In genomic region chr7:2812119-2812487, GRCh38 we compare ENCODE assay signal across 16 cellular contexts. TPM values are rescaled to one million over a fixed set of nuclear protein-coding genes. Genes with fewer than 3 reads are reported as not detected.
DNase-seq lines count a peak whose midpoint lies in the region; ATAC-seq, FAIRE-seq and TF ChIP-seq lines count a peak whose summit lies in the region.
"Had no signal": no experiment of that assay in that cellular context is flagged by ENCODE, and none has a peak within 500 bp of the region (broad histone marks: within the 10 kb centered on the region; RNA-seq: fewer than 3 reads in every experiment).

No MANE protein-coding gene starts in this region.

- H3K4me1 ChIP-seq in kidney (ENCODE audit: control insufficient read depth in 1 of 2, insufficient read depth in 1 of 2, low read depth in 1 of 2, low read length in 2 of 2) (peaks cover 6 to 14% of the 10 kb centered on the region in 2 donors), spleen (peaks cover 11 to 76% (median 34%) of the 10 kb centered on the region in 6 donors)
- H3K4me1 ChIP-seq in effector memory CD4-positive, alpha-beta T cell (ENCODE audit: control insufficient read depth, insufficient read depth, low read length, poor library complexity, severe bottlenecking): no peaks in the 10 kb centered on the region
- H3K4me1 ChIP-seq: BE2C had no signal

- no peaks in the 10 kb centered on the region for H3K9me3 Mint-ChIP-seq in HFFc6
- H3K9me3 Mint-ChIP-seq in activated T-helper 2 cell treated with anti-CD3 and anti-CD28 coated beads, Interferon-gamma antibody, Interleukin-2, Interleukin-4, amounts not matched to agents 10 μg/mL and 5 μg/mL and 100 μg/mL, durations not matched to agents 14 hours and 24 hours and 36 hours: no peaks in the 10 kb centered on the region
- no peaks in the 10 kb centered on the region for H3K9me3 Mint-ChIP-seq in activated naive CD8-positive, alpha-beta T cell treated with anti-CD3 and anti-CD28 coated beads, Interleukin-2, amount 50 U/mL, for 24 hours
- H3K9me3 Mint-ChIP-seq: activated CD4-positive, alpha-beta memory T cell treated with anti-CD3 and anti-CD28 coated beads for 36 hours; immature natural killer cell had no signal

- H3K36me3 Mint-ChIP-seq in HFFc6 (ENCODE audit: low read depth): peaks cover 45% of the 10 kb centered on the region
- peaks cover 5% of the 10 kb centered on the region for H3K36me3 Mint-ChIP-seq in activated T-helper 2 cell treated with anti-CD3 and anti-CD28 coated beads, Interferon-gamma antibody, Interleukin-2, Interleukin-4, amounts not matched to agents 10 μg/mL and 5 μg/mL and 100 μg/mL, durations not matched to agents 14 hours and 24 hours and 36 hours (ENCODE audit: low read depth)
- H3K36me3 Mint-ChIP-seq in activated naive CD8-positive, alpha-beta T cell treated with anti-CD3 and anti-CD28 coated beads, Interleukin-2, amount 50 U/mL, for 24 hours (ENCODE audit: low read depth): no peaks in the 10 kb centered on the region

- H3K4me3 ChIP-seq in coronary artery (peak overlapping the region; percentile 58), kidney (ENCODE audit: low read length in 2 of 2) (no peak overlapping the region), spleen (no peak overlapping the region)
- no peak overlapping the region for H3K4me3 ChIP-seq in effector memory CD4-positive, alpha-beta T cell (ENCODE audit: insufficient read depth, low read depth, low read length, poor library complexity, severe bottlenecking)

- H3K27ac ChIP-seq in coronary artery (peak overlapping the region; percentile 56 to 79), kidney (ENCODE audit: low read depth in 2 of 2, low read length in 2 of 2) (peak overlapping the region; percentile 53 to 54), spleen (peak overlapping the region in 7 of 8 donors; percentile 40 to 65 (median 61))
- H3K27ac ChIP-seq in effector memory CD4-positive, alpha-beta T cell (ENCODE audit: insufficient read depth, low read length, poor library complexity, severe bottlenecking): no peak overlapping the region

- no peaks in the 10 kb centered on the region for H3K27me3 ChIP-seq in spleen (replicated peaks in 1 of 7)
- H3K27me3 ChIP-seq in effector memory CD4-positive, alpha-beta T cell (replicated peaks; ENCODE audit: control insufficient read depth, insufficient read depth, low read length, poor library complexity, severe bottlenecking): no peaks in the 10 kb centered on the region
- H3K27me3 ChIP-seq: BE2C had no signal

- no peak for ATAC-seq in GM19455 (IDR thresholded peaks at IDR 0.05; ENCODE audit: unreplicated experiment)
- ATAC-seq in activated naive CD8-positive, alpha-beta T cell treated with anti-CD3 and anti-CD28 coated beads, Interleukin-2, amount 50 U/mL, for 24 hours: no peak

- no peak for FAIRE-seq in kidney (lab: Jason Lieb, UNC)
- FAIRE-seq: endometrium had no signal

- peak overlapping the region; percentile 29; the same call in 1 of the 2 replicates for H3K27ac Mint-ChIP-seq in HFFc6
- no peak overlapping the region for H3K27ac Mint-ChIP-seq in activated T-helper 2 cell treated with anti-CD3 and anti-CD28 coated beads, Interferon-gamma antibody, Interleukin-2, Interleukin-4, amounts not matched to agents 10 μg/mL and 5 μg/mL and 100 μg/mL, durations not matched to agents 14 hours and 24 hours and 36 hours
- no peak overlapping the region for H3K27ac Mint-ChIP-seq in activated naive CD8-positive, alpha-beta T cell treated with anti-CD3 and anti-CD28 coated beads, Interleukin-2, amount 50 U/mL, for 24 hours
- H3K27ac Mint-ChIP-seq: activated CD4-positive, alpha-beta memory T cell treated with anti-CD3 and anti-CD28 coated beads for 36 hours; activated naive CD8-positive, alpha-beta T cell; immature natural killer cell had no signal

- TF ChIP-seq CTCF in HFFc6 (IDR thresholded peaks at IDR 0.05): no peak
- TF ChIP-seq CTCF in coronary artery (IDR thresholded peaks at IDR 0.05): no peak
- TF ChIP-seq CTCF in kidney (IDR thresholded peaks at IDR 0.05; ENCODE audit: borderline replicate concordance, extremely low read depth, insufficient read depth): no peak
- TF ChIP-seq CTCF in spleen (IDR thresholded peaks at IDR 0.05 in 8 of 11, conservative IDR thresholded peaks at IDR 0.05 in 3 of 11): no peak

- DNase-seq in HFFc6: no peak
- no peak for DNase-seq in coronary artery (ENCODE audit: low spot score)
- DNase-seq in kidney: no peak
- DNase-seq in spleen: no peak
- DNase-seq in activated T-helper 2 cell treated with anti-CD3 and anti-CD28 coated beads, Interferon-gamma antibody, Interleukin-2, Interleukin-4, amounts not matched to agents 10 μg/mL and 5 μg/mL and 100 μg/mL, durations not matched to agents 14 hours and 24 hours and 36 hours (ENCODE audit: low spot score): no peak
- DNase-seq in activated naive CD8-positive, alpha-beta T cell treated with anti-CD3 and anti-CD28 coated beads, Interleukin-2, amount 50 U/mL, for 24 hours: no peak
- DNase-seq in effector memory CD4-positive, alpha-beta T cell: no peak
- DNase-seq: activated CD4-positive, alpha-beta memory T cell treated with anti-CD3 and anti-CD28 coated beads for 36 hours; BE2C; immature natural killer cell; NCI-H146; stimulated activated CD4-positive, alpha-beta T cell treated with anti-CD3 and anti-CD28 coated beads, Interleukin-4, amount 100 ng/mL, for 1 hour; T-helper 2 cell had no signal

- no peaks in the 10 kb centered on the region for H3K9me3 ChIP-seq in kidney (ENCODE audit: control insufficient read depth in 1 of 2, low read length in 2 of 2)
- H3K9me3 ChIP-seq in spleen: no peaks in the 10 kb centered on the region
- no peaks in the 10 kb centered on the region for H3K9me3 ChIP-seq in effector memory CD4-positive, alpha-beta T cell (ENCODE audit: control insufficient read depth, low read length)
- H3K9me3 ChIP-seq: BE2C had no signal

- H3K27me3 Mint-ChIP-seq in HFFc6 (ENCODE audit: insufficient read depth): peaks cover 3% of the 10 kb centered on the region; the same call in 1 of the 2 replicates
- H3K27me3 Mint-ChIP-seq in activated T-helper 2 cell treated with anti-CD3 and anti-CD28 coated beads, Interferon-gamma antibody, Interleukin-2, Interleukin-4, amounts not matched to agents 10 μg/mL and 5 μg/mL and 100 μg/mL, durations not matched to agents 14 hours and 24 hours and 36 hours (ENCODE audit: low read depth): no peaks in the 10 kb centered on the region
- H3K27me3 Mint-ChIP-seq in activated naive CD8-positive, alpha-beta T cell treated with anti-CD3 and anti-CD28 coated beads, Interleukin-2, amount 50 U/mL, for 24 hours: no peaks in the 10 kb centered on the region
- H3K27me3 Mint-ChIP-seq: activated CD4-positive, alpha-beta memory T cell treated with anti-CD3 and anti-CD28 coated beads for 36 hours; activated naive CD8-positive, alpha-beta T cell had no signal

- 85 to 91% (median 88%) methylated on average over 7 of the region's 7 CpGs for WGBS in spleen, 5 donors

- peaks cover 52% of the 10 kb centered on the region for H3K4me1 Mint-ChIP-seq in HFFc6 (ENCODE audit: low read depth)
- H3K4me1 Mint-ChIP-seq in activated T-helper 2 cell treated with anti-CD3 and anti-CD28 coated beads, Interferon-gamma antibody, Interleukin-2, Interleukin-4, amounts not matched to agents 10 μg/mL and 5 μg/mL and 100 μg/mL, durations not matched to agents 14 hours and 24 hours and 36 hours (ENCODE audit: low read depth): peaks cover 14% of the 10 kb centered on the region
- peaks cover 10% of the 10 kb centered on the region for H3K4me1 Mint-ChIP-seq in activated naive CD8-positive, alpha-beta T cell treated with anti-CD3 and anti-CD28 coated beads, Interleukin-2, amount 50 U/mL, for 24 hours

- intact Hi-C loops in kidney (cut with DNase I): no loop called here
- intact Hi-C loops in spleen (cut with DNase I; ENCODE audit: low total_unique reads): no loop called here
- intact Hi-C loops in activated T-helper 2 cell treated with anti-CD3 and anti-CD28 coated beads, Interferon-gamma antibody, Interleukin-2, Interleukin-4, amounts not matched to agents 10 μg/mL and 5 μg/mL and 100 μg/mL, durations not matched to agents 14 hours and 24 hours and 36 hours (cut with micrococcal nuclease): no loop called here

- TF ChIP-seq POLR2A in spleen (IDR thresholded peaks at IDR 0.05): no peak

- H3K4me3 Mint-ChIP-seq in HFFc6: no peak overlapping the region
- H3K4me3 Mint-ChIP-seq in activated T-helper 2 cell treated with anti-CD3 and anti-CD28 coated beads, Interferon-gamma antibody, Interleukin-2, Interleukin-4, amounts not matched to agents 10 μg/mL and 5 μg/mL and 100 μg/mL, durations not matched to agents 14 hours and 24 hours and 36 hours (ENCODE audit: low read depth): no peak overlapping the region
- H3K4me3 Mint-ChIP-seq in activated naive CD8-positive, alpha-beta T cell treated with anti-CD3 and anti-CD28 coated beads, Interleukin-2, amount 50 U/mL, for 24 hours: no peak overlapping the region
- H3K4me3 Mint-ChIP-seq: activated CD4-positive, alpha-beta memory T cell treated with anti-CD3 and anti-CD28 coated beads for 36 hours; activated naive CD8-positive, alpha-beta T cell; immature natural killer cell had no signal

- H3K36me3 ChIP-seq in kidney (ENCODE audit: control insufficient read depth in 1 of 2, insufficient read depth in 2 of 2, low read length in 2 of 2): no peaks in the 10 kb centered on the region
- peaks cover 0 to 9% (median 0%) of the 10 kb centered on the region in 6 donors for H3K36me3 ChIP-seq in spleen
- H3K36me3 ChIP-seq in effector memory CD4-positive, alpha-beta T cell (ENCODE audit: control insufficient read depth, insufficient read depth, low read length): no peaks in the 10 kb centered on the region
- H3K36me3 ChIP-seq: BE2C had no signal

- no peak overlapping the region for H3K9ac ChIP-seq in kidney (ENCODE audit: low read length in 2 of 2)

RNA-seq across cellular contexts. Expression of gene GNA12, which starts 32.0 kb away (rescaled TPM):
- 10 to 100 TPM; 52.9 to 61.9 (median 57.6) TPM for total RNA-seq in HFFc6 (2021; fragmentation: NEBNext Ultra II Directional; extraction: Animal tissue kit (Norgen Biotek cat#: 25700))
- 41.1 TPM for total RNA-seq in kidney
- 16.5 TPM for polyA plus RNA-seq in kidney (ENCODE audit: insufficient read depth, low read depth, low replicate concordance)
- 10 to 100 TPM; 31.7 to 64.2 (median 39.6) TPM for total RNA-seq in spleen
- 10 to 100 TPM; 12.3 to 25.2 (median 12.8) TPM for polyA plus RNA-seq in spleen
- 40.9 and 41.4 TPM in 2 replicates for total RNA-seq in activated T-helper 2 cell treated with anti-CD3 and anti-CD28 coated beads, Interferon-gamma antibody, Interleukin-2, Interleukin-4, amounts not matched to agents 10 μg/mL and 5 μg/mL and 100 μg/mL, durations not matched to agents 14 hours and 24 hours and 36 hours
